In genomic region chr11:134678744-134679143, GRCh38 we compare ENCODE assay signal across 19 cellular contexts.
A peak's percentile ranks its signal among the peaks of the same experiment; 100 is the strongest.
DNase-seq lines count a peak whose midpoint lies in the region; ATAC-seq and TF ChIP-seq lines count a peak whose summit lies in the region.
"Had no signal": no experiment of that assay in that cellular context is flagged by ENCODE, and none has a peak within 500 bp of the region (broad histone marks: within the 10 kb centered on the region; RNA-seq: fewer than 3 reads in every experiment).

No MANE protein-coding gene starts in this region.

- DNase-seq in H9 (no peak), esophagus muscularis mucosa (ENCODE audit: extremely low spot score) (peak; percentile 78), mucosa of gallbladder (ENCODE audit: low spot score) (peak; percentile 5), spleen (peak; percentile 65), posterior cingulate gyrus (no peak), NCI-H187 (lab: John Stamatoyannopoulos, UW) (no peak)
- no peak for DNase-seq in CD4-positive, alpha-beta memory T cell
- DNase-seq in stimulated activated naive B cell treated with anti-CD40 and anti-IgM and Interleukin-4, amounts not matched to agents 10 μg/mL and 1 μg/mL and 100 μg/mL, for 72 hours, result no peak
- DNase-seq: 8988T, Calu3, DMS 273 treated with DMSO at 0.1 percent for 48 hours, DMS53, DND-41, EL had no signal

- H2BK120ac ChIP-seq in H9 (ENCODE audit: low read depth, low read length, poor library complexity, severe bottlenecking), result no peak overlapping the region

- no peak overlapping the region for H2BK20ac ChIP-seq in H9 (ENCODE audit: low read depth, low read length, poor library complexity, severe bottlenecking)

- no peak for ATAC-seq in stimulated activated naive B cell treated with anti-CD40 and anti-IgM and Interleukin-4, amounts not matched to agents 10 μg/mL and 1 μg/mL and 100 μg/mL, for 72 hours (replicated peaks)
- ATAC-seq: CD8-positive, alpha-beta T cell; GM12878 had no signal

- no peak overlapping the region for H2BK12ac ChIP-seq in H9 (ENCODE audit: insufficient read length, low read depth, low read length)

- no peak overlapping the region for H3K14ac ChIP-seq in H9 (ENCODE audit: insufficient read depth, low read length)

- CTCF ChIA-PET in CD4-positive, alpha-beta memory T cell (lab: Charles Lee; ENCODE audit: partially characterized antibody), result no interaction called here

- no peaks in the 10 kb centered on the region for H3K79me2 ChIP-seq in H9 (ENCODE audit: insufficient read depth, low read length)

- no peak overlapping the region for H3K23ac ChIP-seq in H9 (ENCODE audit: insufficient read length, low read depth, low read length)

- no peak overlapping the region for H2AFZ ChIP-seq in H9 (ENCODE audit: low read length)

- H4K20me1 ChIP-seq in H9 (ENCODE audit: control insufficient read depth, insufficient read depth, insufficient read length), result no peaks in the 10 kb centered on the region
- H4K20me1 ChIP-seq: BLaER1 had no signal

- no peak overlapping the region for H3K18ac ChIP-seq in H9 (ENCODE audit: insufficient read length, low read depth, low read length)

- no peak overlapping the region for H4K91ac ChIP-seq in H9 (ENCODE audit: insufficient read length, low read depth, low read length)

- H3K4me1 ChIP-seq in H9 (ENCODE audit: insufficient read depth, low read length) (no peaks in the 10 kb centered on the region), esophagus muscularis mucosa (no peaks in the 10 kb centered on the region), spleen (no peaks in the 10 kb centered on the region)
- no peaks in the 10 kb centered on the region for H3K4me1 ChIP-seq in CD4-positive, alpha-beta memory T cell (ENCODE audit: insufficient read depth, low read length)
- H3K4me1 ChIP-seq: BLaER1, HAP-1 had no signal

- H3K23me2 ChIP-seq in H9 (ENCODE audit: insufficient read length, low read depth, low read length, poor library complexity, severe bottlenecking), result no peaks in the 10 kb centered on the region

- H3K9ac ChIP-seq in H9 (ENCODE audit: extremely low read depth, insufficient read length, low read length), result no peak overlapping the region
- H3K9ac ChIP-seq: BLaER1 had no signal

- POLR2A ChIA-PET in CD4-positive, alpha-beta memory T cell (lab: Charles Lee; ENCODE audit: partially characterized antibody), result no interaction called here

- H3K27me3 Mint-ChIP-seq in H9 (ENCODE audit: low read depth), result peaks cover 6% of the 10 kb centered on the region; the same call in 1 of the 2 replicates
- peaks cover 3 to 11% of the 10 kb centered on the region in 2 donors for H3K27me3 Mint-ChIP-seq in CD4-positive, alpha-beta memory T cell
- H3K27me3 Mint-ChIP-seq in stimulated activated naive B cell treated with anti-CD40 and anti-IgM and Interleukin-4, amounts not matched to agents 10 μg/mL and 1 μg/mL and 100 μg/mL, for 72 hours, result peaks cover 6 to 10% of the 10 kb centered on the region in 2 donors

- H3K4me3 ChIP-seq in esophagus muscularis mucosa (no peak overlapping the region), spleen (no peak overlapping the region)
- no peak overlapping the region for H3K4me3 ChIP-seq in CD4-positive, alpha-beta memory T cell (ENCODE audit: low read length in 2 of 2)
- H3K4me3 ChIP-seq: BLaER1, GM12878, HAP-1 had no signal

- intact Hi-C loops in esophagus muscularis mucosa (cut with DNase I), result no loop called here
- intact Hi-C loops in spleen (cut with DNase I; ENCODE audit: low total_unique reads), result no loop called here
- intact Hi-C loops in posterior cingulate gyrus (cut with DNase I), result no loop called here
- intact Hi-C loops in CD4-positive, alpha-beta memory T cell (cut with micrococcal nuclease), result no loop called here

- TF ChIP-seq EP300 in esophagus muscularis mucosa (IDR thresholded peaks at IDR 0.05), result no peak

- H3T11ph ChIP-seq in H9 (ENCODE audit: low read length), result no peak overlapping the region

- WGBS in H9 (ENCODE audit: extremely low coverage, insufficient read length, low lambda C conversion rate), result no CpG with 5 or more reads among the region's 3 CpGs
- WGBS in esophagus muscularis mucosa, result 93% methylated on average over 3 of the region's 3 CpGs
- WGBS in spleen, 5 donors, result 60 to 82% (median 72%) methylated on average over 3 of the region's 3 CpGs

- no peaks in the 10 kb centered on the region for H3K27me3 ChIP-seq in H9 (ENCODE audit: insufficient read depth, low read length)
- no peaks in the 10 kb centered on the region for H3K27me3 ChIP-seq in esophagus muscularis mucosa
- peaks cover 0 to 13% (median 0%) of the 10 kb centered on the region in 7 donors for H3K27me3 ChIP-seq in spleen (replicated peaks in 1 of 7)
- H3K27me3 ChIP-seq in CD4-positive, alpha-beta memory T cell (ENCODE audit: insufficient read depth, low read length), result no peaks in the 10 kb centered on the region
- H3K27me3 ChIP-seq: BLaER1 had no signal

- no peak overlapping the region for H4K8ac ChIP-seq in H9 (replicated peaks; ENCODE audit: insufficient read length, low read depth, low read length)

- H3K27ac ChIP-seq in H9 (ENCODE audit: insufficient read length, low read depth, low read length), result no peak overlapping the region
- no peak overlapping the region for H3K27ac ChIP-seq in esophagus muscularis mucosa (replicated peaks in 1 of 4)
- no peak overlapping the region for H3K27ac ChIP-seq in spleen
- no peak overlapping the region for H3K27ac ChIP-seq in CD4-positive, alpha-beta memory T cell (ENCODE audit: low read depth, low read length)
- H3K27ac ChIP-seq: BLaER1 had no signal

- TF ChIP-seq CTCF in H9 (conservative IDR thresholded peaks at IDR 0.05) (peak; percentile 23; the same call in 1 of the 3 replicates), esophagus muscularis mucosa (IDR thresholded peaks at IDR 0.05) (no peak), spleen (IDR thresholded peaks at IDR 0.05 in 8 of 11, conservative IDR thresholded peaks at IDR 0.05 in 3 of 11) (no peak)

- H3K4me2 ChIP-seq in H9 (ENCODE audit: insufficient read depth, insufficient read length, low read length), result no peak overlapping the region
- H3K4me2 ChIP-seq: BLaER1 had no signal

- no peak overlapping the region for H3K56ac ChIP-seq in H9 (ENCODE audit: insufficient read length, low read depth, low read length)

- no peak overlapping the region for H2BK15ac ChIP-seq in H9 (ENCODE audit: low read depth, low read length)

- H3K4me1 Mint-ChIP-seq in H9, result no peaks in the 10 kb centered on the region
- H3K4me1 Mint-ChIP-seq in CD4-positive, alpha-beta memory T cell, result no peaks in the 10 kb centered on the region
- H3K4me1 Mint-ChIP-seq in stimulated activated naive B cell treated with anti-CD40 and anti-IgM and Interleukin-4, amounts not matched to agents 10 μg/mL and 1 μg/mL and 100 μg/mL, for 72 hours, result no peaks in the 10 kb centered on the region
- H3K4me1 Mint-ChIP-seq: CD14-positive monocyte had no signal

- H3K9me3 ChIP-seq in H9 (ENCODE audit: control insufficient read depth, low read depth, low read length), result no peaks in the 10 kb centered on the region
- peaks cover 0 to 6% (median 0%) of the 10 kb centered on the region in 4 donors for H3K9me3 ChIP-seq in esophagus muscularis mucosa
- peaks cover 0 to 9% (median 0%) of the 10 kb centered on the region in 8 donors for H3K9me3 ChIP-seq in spleen
- no peaks in the 10 kb centered on the region for H3K9me3 ChIP-seq in CD4-positive, alpha-beta memory T cell (ENCODE audit: control insufficient read depth in 1 of 2, low read length in 2 of 2)
- H3K9me3 ChIP-seq: BLaER1, HAP-1 had no signal

- H2AK5ac ChIP-seq in H9 (ENCODE audit: insufficient read length, low read length), result no peak overlapping the region

- peaks cover 0 to under 1% of the 10 kb centered on the region in 2 experiments; a peak in 1 of 5 replicates for H3K9me3 Mint-ChIP-seq in H9
- H3K9me3 Mint-ChIP-seq in CD4-positive, alpha-beta memory T cell, result no peaks in the 10 kb centered on the region
- no peaks in the 10 kb centered on the region for H3K9me3 Mint-ChIP-seq in stimulated activated naive B cell treated with anti-CD40 and anti-IgM and Interleukin-4, amounts not matched to agents 10 μg/mL and 1 μg/mL and 100 μg/mL, for 72 hours
- H3K9me3 Mint-ChIP-seq: CD8-positive, alpha-beta T cell had no signal

- H3K4me3 Mint-ChIP-seq in H9, result no peak overlapping the region
- no peak overlapping the region for H3K4me3 Mint-ChIP-seq in CD4-positive, alpha-beta memory T cell
- no peak overlapping the region for H3K4me3 Mint-ChIP-seq in stimulated activated naive B cell treated with anti-CD40 and anti-IgM and Interleukin-4, amounts not matched to agents 10 μg/mL and 1 μg/mL and 100 μg/mL, for 72 hours
- H3K4me3 Mint-ChIP-seq: CD14-positive monocyte; CD8-positive, alpha-beta T cell had no signal

- no peak overlapping the region for H3K27ac Mint-ChIP-seq in H9
- H3K27ac Mint-ChIP-seq in CD4-positive, alpha-beta memory T cell, result no peak overlapping the region
- H3K27ac Mint-ChIP-seq in stimulated activated naive B cell treated with anti-CD40 and anti-IgM and Interleukin-4, amounts not matched to agents 10 μg/mL and 1 μg/mL and 100 μg/mL, for 72 hours, result no peak overlapping the region
- H3K27ac Mint-ChIP-seq: CD14-positive monocyte; CD8-positive, alpha-beta T cell had no signal

- no peak overlapping the region for H3K4ac ChIP-seq in H9 (ENCODE audit: low read depth, low read length)

- H3K36me3 ChIP-seq in esophagus muscularis mucosa (no peaks in the 10 kb centered on the region), spleen (no peaks in the 10 kb centered on the region)
- H3K36me3 ChIP-seq in CD4-positive, alpha-beta memory T cell (ENCODE audit: insufficient read depth, low read length), result no peaks in the 10 kb centered on the region
- H3K36me3 ChIP-seq: BLaER1, HAP-1 had no signal

- no peaks in the 10 kb centered on the region for H3K36me3 Mint-ChIP-seq in H9 (ENCODE audit: insufficient read depth in 1 of 3, low read depth in 3 of 3)
- H3K36me3 Mint-ChIP-seq in CD4-positive, alpha-beta memory T cell, result no peaks in the 10 kb centered on the region
- no peaks in the 10 kb centered on the region for H3K36me3 Mint-ChIP-seq in stimulated activated naive B cell treated with anti-CD40 and anti-IgM and Interleukin-4, amounts not matched to agents 10 μg/mL and 1 μg/mL and 100 μg/mL, for 72 hours
- H3K36me3 Mint-ChIP-seq: CD14-positive monocyte; CD8-positive, alpha-beta T cell had no signal

- H2BK5ac ChIP-seq in H9 (ENCODE audit: insufficient read length, low read length), result no peak overlapping the region

- H4K5ac ChIP-seq in H9 (ENCODE audit: insufficient read length, low read depth, low read length), result no peak overlapping the region

- TF ChIP-seq POLR2A in esophagus muscularis mucosa (IDR thresholded peaks at IDR 0.05; ENCODE audit: low read depth), result no peak
- TF ChIP-seq POLR2A in spleen (IDR thresholded peaks at IDR 0.05), result no peak

- no peaks in the 10 kb centered on the region for H3K79me1 ChIP-seq in H9 (ENCODE audit: insufficient read depth, low read depth, low read length, poor library complexity, severe bottlenecking)

Comparison
In these comparisons a context has a peak if more than half of its experiments do, and no peak if none do; other contexts are left out.
1. DNase-seq: peak in esophagus muscularis mucosa (single experiment), mucosa of gallbladder (single experiment) and spleen (single experiment); none in H9 (single experiment), posterior cingulate gyrus (0 of 10), NCI-H187 (0 of 2), CD4-positive, alpha-beta memory T cell (0 of 5) and stimulated activated naive B cell treated with anti-CD40 and anti-IgM and Interleukin-4, amounts not matched to agents 10 μg/mL and 1 μg/mL and 100 μg/mL, for 72 hours (single experiment).